ENCODE assay signal across 11 cellular contexts in the genomic region with DNA sequence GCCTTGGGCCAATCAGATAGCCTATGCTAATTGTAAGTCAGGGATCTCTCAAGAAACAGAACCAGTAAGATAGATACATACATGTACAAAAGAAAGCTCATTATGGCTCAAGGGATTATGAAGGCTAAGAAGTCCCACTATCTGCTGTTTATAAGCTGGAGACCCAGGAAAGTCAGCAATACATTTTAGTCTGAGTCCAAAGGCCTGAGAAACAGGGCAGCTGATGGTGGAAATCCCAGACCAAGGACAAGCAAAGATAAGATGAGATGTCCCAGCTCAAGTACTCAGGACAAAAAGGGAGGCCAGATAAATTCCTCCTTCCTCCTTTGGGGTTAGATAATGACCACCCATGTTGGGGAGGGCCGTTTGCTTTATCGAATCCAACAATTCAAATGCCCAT.
"Had no signal": no experiment of that assay in that cellular context is flagged by ENCODE, and none has a peak within 500 bp of the region (broad histone marks: within the 10 kb centered on the region; RNA-seq: fewer than 3 reads in every experiment).

No MANE protein-coding gene starts in this region.

- H3K9me3 ChIP-seq: HAP-1 had no signal

- H3K4me1 ChIP-seq: HAP-1 had no signal

- H3K36me3 ChIP-seq: HAP-1 had no signal

- FAIRE-seq: H1, H54 had no signal

- H3K27ac ChIP-seq: GM23248 had no signal

- H3K4me3 ChIP-seq: GM23248, GM23338, HAP-1 had no signal

- ATAC-seq: GM23338, HCT116 had no signal

- DNase-seq: GM23248, GOT3, H7, H9, HCEC 1CT, HFFc6 had no signal
